ENCODE assay signal across 8 cellular contexts in genomic region chr9:135209136-135209535, GRCh38.
"Had no signal": no experiment of that assay in that cellular context is flagged by ENCODE, and none has a peak within 500 bp of the region (broad histone marks: within the 10 kb centered on the region; RNA-seq: fewer than 3 reads in every experiment).

No MANE protein-coding gene starts in this region.

- DNase-seq: GOT3, H9, HCEC 1CT, HFFc6, KG1 had no signal

- ATAC-seq: K562 had no signal

- H3K9ac ChIP-seq: GM23248 had no signal

- H2AFZ ChIP-seq: GM23248 had no signal

- FAIRE-seq: HTR-8/SVneo, K562 had no signal

- H3K27ac ChIP-seq: GM23248 had no signal

- H3K4me3 ChIP-seq: GM23248, K562 had no signal
